Comparison of ENCODE assay signal across 8 cellular contexts in genomic region chrX:46325312-46325877, GRCh38.
DNase-seq lines count a peak whose midpoint lies in the region; ATAC-seq and TF ChIP-seq lines count a peak whose summit lies in the region.

No MANE protein-coding gene starts in this region.

- ATAC-seq in Panc1 = peak; percentile 72
- ATAC-seq in GM21619 (IDR thresholded peaks at IDR 0.05; ENCODE audit: unreplicated experiment) = no peak
- no peak for ATAC-seq in GM18858 (IDR thresholded peaks at IDR 0.05; ENCODE audit: unreplicated experiment)

- no peaks in the 10 kb centered on the region for H3K27me3 ChIP-seq in Panc1 (ENCODE audit: control insufficient read depth, insufficient read depth, low read length)

- no peak for TF ChIP-seq CTCF in AG04449 (IDR thresholded peaks at IDR 0.05; ENCODE audit: insufficient read depth, low read length, missing control alignments)
- TF ChIP-seq CTCF in Panc1 (IDR thresholded peaks at IDR 0.05) = no peak
- TF ChIP-seq CTCF in brain (conservative IDR thresholded peaks at IDR 0.05) = no peak

- POLR2A ChIA-PET in AG04449 (lab: Yijun Ruan, JAX) = no interaction called here
- POLR2A ChIA-PET in Panc1 (lab: Charles Lee) = no interaction called here

- H3K4me3 Mint-ChIP-seq in brain = peak overlapping the region in 1 of 5 experiments; percentile 35

- H3K4me1 ChIP-seq in Panc1 (ENCODE audit: control insufficient read depth, insufficient read depth, low read length) = peaks cover 38% of the 10 kb centered on the region

- H3K36me3 ChIP-seq in Panc1 (ENCODE audit: control insufficient read depth, insufficient read depth, low read length) = no peaks in the 10 kb centered on the region

- in situ Hi-C loops in Panc1 (cut with HindIII; ENCODE audit: low pct_unique_long_range_greater_than_20kb, low sequenced_read_pairs) = no loop called here

- H3K27ac Mint-ChIP-seq in brain = peak overlapping the region in 4 of 5 experiments; percentile 27 to 70 (median 47)

- no peaks in the 10 kb centered on the region for H3K9me3 ChIP-seq in Panc1 (ENCODE audit: control insufficient read depth, insufficient read depth, low read depth, low read length)

- peak; percentile 17 for DNase-seq in AG04449 (ENCODE audit: low read depth, low spot score)
- no peak for DNase-seq in Panc1 (ENCODE audit: low read depth, low spot score)
- DNase-seq in non-pigmented ciliary epithelial cell (ENCODE audit: low read depth) = peak; percentile 37
- no peak for DNase-seq in D341Med (ENCODE audit: low spot score)
- DNase-seq in NCI-H1105 treated with DMSO at 0.1 percent for 48 hours (lab: John Stamatoyannopoulos, UW) = no peak

- H3K27me3 Mint-ChIP-seq in brain = peaks cover 3% of the 10 kb centered on the region

- H3K4me1 Mint-ChIP-seq in brain = peaks cover 31% of the 10 kb centered on the region

- CTCF ChIA-PET in AG04449 (lab: Yijun Ruan, JAX) (no interaction called here), Panc1 (lab: Charles Lee) (no interaction called here)

- H3K27ac ChIP-seq in Panc1 (ENCODE audit: low read length) = peak overlapping the region; percentile 97

- no TSS peak for BruUV-seq in Panc1 (replicated peaks; lab: Mats Ljungman, UMichigan)

- intact Hi-C loops in Panc1 (cut with micrococcal nuclease; ENCODE audit: unreplicated experiment) = loop anchor here (10.0 kb wide), 1 partner anchor 49 kb away; no protein-coding TSS in a partner anchor

- peaks cover 0 to 6% (median 0%) of the 10 kb centered on the region in 5 experiments for H3K9me3 Mint-ChIP-seq in brain

- no peaks in the 10 kb centered on the region for H3K36me3 Mint-ChIP-seq in brain

- H3K4me3 ChIP-seq in AG04449 (ENCODE audit: low read depth, low read length) (no peak overlapping the region), Panc1 (ENCODE audit: low read depth in 2 of 2, low read length in 2 of 2) (peak overlapping the region; percentile 42 to 61; a peak in 3 of 4 replicates)

Comparison
In these comparisons a context has a peak if more than half of its experiments do, and no peak if none do; other contexts are left out.
1. DNase-seq: peak in AG04449 (single experiment) and non-pigmented ciliary epithelial cell (single experiment); none in Panc1 (single experiment), D341Med (single experiment) and NCI-H1105 treated with DMSO at 0.1 percent for 48 hours (single experiment).